8 cellular contexts compared by ENCODE assay signal in genomic region chr11:116788534-116788933, GRCh38. TPM values are rescaled to one million over a fixed set of nuclear protein-coding genes. Genes with fewer than 3 reads are reported as not detected.
A peak's percentile ranks its signal among the peaks of the same experiment; 100 is the strongest.
DNase-seq lines count a peak whose midpoint lies in the region; ATAC-seq and TF ChIP-seq lines count a peak whose summit lies in the region.

No MANE protein-coding gene starts in this region.

- no peaks in the 10 kb centered on the region for H4K20me1 ChIP-seq in SK-N-SH (ENCODE audit: insufficient read depth)

- no peaks in the 10 kb centered on the region for H3K9me2 ChIP-seq in SK-N-SH

- TF ChIP-seq CTCF in SK-N-SH (IDR thresholded peaks at IDR 0.05) (no peak), kidney epithelial cell (IDR thresholded peaks at IDR 0.05; ENCODE audit: insufficient read depth, low read length, poor library complexity, severe bottlenecking) (no peak)

- no peak for ATAC-seq in SK-N-SH treated with all-trans-retinoic acid at 6 μM for 48 hours
- ATAC-seq in activated naive CD8-positive, alpha-beta T cell treated with anti-CD3 and anti-CD28 coated beads, Interleukin-2, amount 50 U/mL, for 24 hours = no peak

- no peaks in the 10 kb centered on the region for H3K9me3 ChIP-seq in SK-N-SH

- H3K9me3 Mint-ChIP-seq in activated naive CD8-positive, alpha-beta T cell treated with anti-CD3 and anti-CD28 coated beads, Interleukin-2, amount 50 U/mL, for 24 hours = no peaks in the 10 kb centered on the region

- H3K79me2 ChIP-seq in SK-N-SH (ENCODE audit: insufficient read depth) = peaks cover 27% of the 10 kb centered on the region

- H3K27ac ChIP-seq in SK-N-SH (ENCODE audit: low read depth in 2 of 2, low read length in 1 of 2) = peak overlapping the region; percentile 58 to 70; a peak in 2 of 4 replicates
- peak overlapping the region; percentile 81 for H3K27ac ChIP-seq in substantia nigra (ENCODE audit: low read depth, low read length, poor library complexity, severe bottlenecking)

- 53% methylated on average over 4 of the region's 4 CpGs for WGBS in SK-N-SH (ENCODE audit: low lambda C conversion rate)

- POLR2A ChIA-PET in SK-N-SH (lab: Yijun Ruan, JAX) = interaction anchor here (1.0 to 1.7 kb wide), 4 partner anchors 15 to 355 kb away, joined by 3 to 8 read pairs (median 4); partner anchors contain the start of genes APOA1 and PAFAH1B2

- TF ChIP-seq EP300 in SK-N-SH (IDR thresholded peaks at IDR 0.05; ENCODE audit: borderline replicate concordance in 1 of 2, low read depth in 1 of 2, low read length in 1 of 2) = no peak

- H3K4me3 Mint-ChIP-seq in activated naive CD8-positive, alpha-beta T cell treated with anti-CD3 and anti-CD28 coated beads, Interleukin-2, amount 50 U/mL, for 24 hours = peak overlapping the region; percentile 91

- no peak for TF ChIP-seq RAD21 in SK-N-SH (IDR thresholded peaks at IDR 0.05; ENCODE audit: low read length)

- H3F3A ChIP-seq in SK-N-SH (replicated peaks; ENCODE audit: insufficient read depth) = peaks cover 10% of the 10 kb centered on the region

- CTCF ChIA-PET in SK-N-SH (lab: Yijun Ruan, JAX) = interaction anchor here (0.8 to 11.4 kb wide), 5 partner anchors 14 to 438 kb away, joined by 3 to 268 read pairs (median 7); partner anchors contain the start of gene SIK3

- H2AFZ ChIP-seq in SK-N-SH (ENCODE audit: low read depth) = peak overlapping the region; percentile 98

- DNase-seq in SK-N-SH = peak; percentile 26
- no peak for DNase-seq in activated naive CD8-positive, alpha-beta T cell treated with anti-CD3 and anti-CD28 coated beads, Interleukin-2, amount 50 U/mL, for 24 hours
- no peak for DNase-seq in kidney epithelial cell (ENCODE audit: low read depth)
- no peak for DNase-seq in substantia nigra (lab: John Stamatoyannopoulos, UW)
- no peak for DNase-seq in kidney tubule cell (ENCODE audit: low spot score)
- no peak for DNase-seq in NK-92 treated with Interleukin-12 subunit alpha and Interleukin-12 subunit beta, amount 100 ng/mL, for 24 hours (lab: John Stamatoyannopoulos, UW)
- no peak for DNase-seq in cortex of kidney (lab: John Stamatoyannopoulos, UW)

- H3K36me3 ChIP-seq in SK-N-SH (replicated peaks in 1 of 2; ENCODE audit: control insufficient read depth in 1 of 2, insufficient read depth in 2 of 2, low read length in 1 of 2) (peaks cover 27 to 32% of the 10 kb centered on the region in 2 experiments), kidney epithelial cell (ENCODE audit: control insufficient read depth, insufficient read depth, low read length) (peaks cover 3% of the 10 kb centered on the region)

- peaks cover 34% of the 10 kb centered on the region for H3K36me3 Mint-ChIP-seq in activated naive CD8-positive, alpha-beta T cell treated with anti-CD3 and anti-CD28 coated beads, Interleukin-2, amount 50 U/mL, for 24 hours (ENCODE audit: low read depth)

- H3K27me3 ChIP-seq in SK-N-SH (ENCODE audit: insufficient read depth) (no peaks in the 10 kb centered on the region), kidney epithelial cell (ENCODE audit: control insufficient read depth, insufficient read depth, low read length) (peaks cover 2% of the 10 kb centered on the region)

- peak overlapping the region; percentile 91 for H3K27ac Mint-ChIP-seq in activated naive CD8-positive, alpha-beta T cell treated with anti-CD3 and anti-CD28 coated beads, Interleukin-2, amount 50 U/mL, for 24 hours

- peak overlapping the region; percentile 90 for H3K9ac ChIP-seq in SK-N-SH

- peak overlapping the region; percentile 75 to 93 for H3K4me3 ChIP-seq in SK-N-SH (ENCODE audit: low read depth in 2 of 2, low read length in 1 of 2)
- H3K4me3 ChIP-seq in kidney epithelial cell (ENCODE audit: low read depth, low read length) = peak overlapping the region; percentile 92

- H3K27me3 Mint-ChIP-seq in activated naive CD8-positive, alpha-beta T cell treated with anti-CD3 and anti-CD28 coated beads, Interleukin-2, amount 50 U/mL, for 24 hours = peaks cover 2% of the 10 kb centered on the region

- H3K4me1 ChIP-seq in SK-N-SH (ENCODE audit: control insufficient read depth in 1 of 2, insufficient read depth in 2 of 2, low read depth in 1 of 2, low read length in 1 of 2) = peaks cover 8 to 20% of the 10 kb centered on the region in 2 experiments; a peak in 3 of 4 replicates

- peaks cover 50% of the 10 kb centered on the region for H3K4me1 Mint-ChIP-seq in activated naive CD8-positive, alpha-beta T cell treated with anti-CD3 and anti-CD28 coated beads, Interleukin-2, amount 50 U/mL, for 24 hours

- peak overlapping the region; percentile 88 for H3K4me2 ChIP-seq in SK-N-SH

TF ChIP-seq in SK-N-SH, 30 proteins besides CTCF, POLR2A, EP300 and RAD21:
- TF ChIP-seq SIN3A (IDR thresholded peaks at IDR 0.05; ENCODE audit: borderline replicate concordance, low read depth, low read length) (no peak), RCOR1 (IDR thresholded peaks at IDR 0.05; ENCODE audit: low read length) (no peak), MAX (IDR thresholded peaks at IDR 0.05; ENCODE audit: low read depth) (no peak), MEF2A (IDR thresholded peaks at IDR 0.05; ENCODE audit: borderline replicate concordance, low read depth) (no peak), JUND (IDR thresholded peaks at IDR 0.05) (no peak)

TF ChIP-seq in SK-N-SH treated with all-trans-retinoic acid at 6 μM for 48 hours, 23 proteins besides CTCF, POLR2A, EP300 and RAD21:
- TF ChIP-seq BACH2 (CRISPR knock-in tag; IDR thresholded peaks at IDR 0.05; ENCODE audit: borderline replicate concordance) (no peak), ZNF8 (CRISPR knock-in tag; IDR thresholded peaks at IDR 0.05) (no peak), ARNTL (CRISPR knock-in tag; IDR thresholded peaks at IDR 0.05; ENCODE audit: borderline replicate concordance, low read depth) (no peak), ISL1 (CRISPR knock-in tag; IDR thresholded peaks at IDR 0.05) (no peak), ESRRG (CRISPR knock-in tag; IDR thresholded peaks at IDR 0.05) (no peak), RARB (CRISPR knock-in tag; IDR thresholded peaks at IDR 0.05) (no peak), CSRNP3 (CRISPR knock-in tag; IDR thresholded peaks at IDR 0.05) (no peak), ZNF70 (CRISPR knock-in tag; IDR thresholded peaks at IDR 0.05) (no peak), PPARA (CRISPR knock-in tag; IDR thresholded peaks at IDR 0.05; ENCODE audit: borderline replicate concordance) (no peak), TOX (CRISPR knock-in tag; IDR thresholded peaks at IDR 0.05; ENCODE audit: borderline replicate concordance) (no peak), TCF4 (CRISPR knock-in tag; IDR thresholded peaks at IDR 0.05; ENCODE audit: borderline replicate concordance) (no peak), TSHZ2 (CRISPR knock-in tag; IDR thresholded peaks at IDR 0.05) (no peak)

RNA-seq across cellular contexts. Expression of gene ZPR1, which starts 0.7 kb away (rescaled TPM):
- polyA plus RNA-seq in SK-N-SH (2012; rRNA removed) = 52.4 and 69.2 TPM in 2 replicates
- polyA plus RNA-seq in SK-N-SH (2012; cell fraction: cytosol; rRNA removed) = 66.4 and 72.4 TPM in 2 replicates
- 39.0 and 68.7 TPM in 2 replicates for polyA plus RNA-seq in SK-N-SH (2012; cell fraction: nucleus; rRNA removed)
- 46.9 and 82.1 TPM in 2 replicates for total RNA-seq in kidney epithelial cell

RNA-seq across cellular contexts. Expression of gene APOA5, which starts 3.1 kb away (rescaled TPM):
- not detected in 2 replicates for polyA plus RNA-seq in SK-N-SH (2012; rRNA removed)
- polyA plus RNA-seq in SK-N-SH (2012; cell fraction: cytosol; rRNA removed) = not detected in 2 replicates
- not detected in 2 replicates for polyA plus RNA-seq in SK-N-SH (2012; cell fraction: nucleus; rRNA removed)
- total RNA-seq in kidney epithelial cell = not detected in 2 replicates

RNA-seq across cellular contexts. Expression of gene BUD13, which starts 15.7 kb away (rescaled TPM):
- polyA plus RNA-seq in SK-N-SH (2012; rRNA removed) = 15.5 and 15.9 TPM in 2 replicates
- 14.7 and 17.3 TPM in 2 replicates for polyA plus RNA-seq in SK-N-SH (2012; cell fraction: cytosol; rRNA removed)
- 20.6 and 23.7 TPM in 2 replicates for polyA plus RNA-seq in SK-N-SH (2012; cell fraction: nucleus; rRNA removed)
- total RNA-seq in kidney epithelial cell = 11.4 and 12.1 TPM in 2 replicates

RNA-seq across cellular contexts. Expression of gene APOA4, which starts 34.6 kb away (rescaled TPM):
- polyA plus RNA-seq in SK-N-SH (2012; rRNA removed) = not detected in 2 replicates
- not detected in 2 replicates for polyA plus RNA-seq in SK-N-SH (2012; cell fraction: cytosol; rRNA removed)
- not detected in 2 replicates for polyA plus RNA-seq in SK-N-SH (2012; cell fraction: nucleus; rRNA removed)
- total RNA-seq in kidney epithelial cell = not detected in 2 replicates

RNA-seq across cellular contexts. Expression of gene APOC3, which starts 41.2 kb away (rescaled TPM):
- not detected in 2 replicates for polyA plus RNA-seq in SK-N-SH (2012; rRNA removed)
- polyA plus RNA-seq in SK-N-SH (2012; cell fraction: cytosol; rRNA removed) = 8.5 TPM in 1 of 2 replicates, not detected in the other
- polyA plus RNA-seq in SK-N-SH (2012; cell fraction: nucleus; rRNA removed) = 0.51 TPM in 1 of 2 replicates, not detected in the other
- total RNA-seq in kidney epithelial cell = not detected in 2 replicates
